Comparison of ENCODE assay signal across 26 cellular contexts in genomic region chr3:59927061-59927460, GRCh38.
"Had no signal": no experiment of that assay in that cellular context is flagged by ENCODE, and none has a peak within 500 bp of the region (broad histone marks: within the 10 kb centered on the region; RNA-seq: fewer than 3 reads in every experiment).

No MANE protein-coding gene starts in this region.

- DNase-seq: colonic mucosa; cortex of kidney; effector CD8-positive, alpha-beta T cell; effector memory CD8-positive, alpha-beta T cell; endodermal cell; erythroblast; esophagus squamous epithelium; foreskin fibroblast; foreskin melanocyte; gastrocnemius medialis; glutamatergic neuron; head of caudate nucleus; heart right ventricle; hippocampal formation; left cardiac atrium; left lung; left ventricle myocardium superior; mammary epithelial cell; mesendoderm; midbrain; natural killer cell had no signal

- ATAC-seq: effector memory CD8-positive, alpha-beta T cell; esophagus mucosa; gastrocnemius medialis; heart right ventricle; left cardiac atrium; left lung; left ventricle myocardium superior; natural killer cell had no signal

- H3K4me3 ChIP-seq: colonic mucosa, esophagus squamous epithelium, gastrocnemius medialis, heart right ventricle, left lung, lung had no signal

- H3K4me1 ChIP-seq: colonic mucosa, esophagus squamous epithelium, gastrocnemius medialis, heart right ventricle, left lung had no signal

- H3K27me3 ChIP-seq: colonic mucosa, esophagus squamous epithelium, gastrocnemius medialis, heart right ventricle, left lung had no signal

- H3K9me3 ChIP-seq: colonic mucosa, esophagus squamous epithelium, gastrocnemius medialis, heart right ventricle, left lung had no signal

- H3K27me3 Mint-ChIP-seq: dendritic cell treated with granulocyte-macrophage colony-stimulating factor and Interleukin-4, amounts not matched to agents 40 ng/mL and 50 ng/mL, for 4 days; effector memory CD8-positive, alpha-beta T cell had no signal

- H3K36me3 Mint-ChIP-seq: natural killer cell had no signal

- H3K27ac ChIP-seq: colonic mucosa, epithelial cell of prostate, esophagus squamous epithelium, gastrocnemius medialis, heart right ventricle, left lung had no signal

- H3K4me1 Mint-ChIP-seq: memory B cell had no signal

- H3K4me3 Mint-ChIP-seq: dendritic cell treated with granulocyte-macrophage colony-stimulating factor and Interleukin-4, amounts not matched to agents 40 ng/mL and 50 ng/mL, for 4 days; effector memory CD8-positive, alpha-beta T cell; endodermal cell; memory B cell; natural killer cell had no signal

- H3K27ac Mint-ChIP-seq: dendritic cell treated with granulocyte-macrophage colony-stimulating factor and Interleukin-4, amounts not matched to agents 40 ng/mL and 50 ng/mL, for 4 days; effector memory CD8-positive, alpha-beta T cell; endodermal cell; memory B cell; natural killer cell had no signal

- H3K36me3 ChIP-seq: colonic mucosa, esophagus squamous epithelium, gastrocnemius medialis, heart right ventricle, left lung had no signal

- H3K9me3 Mint-ChIP-seq: dendritic cell treated with granulocyte-macrophage colony-stimulating factor and Interleukin-4, amounts not matched to agents 40 ng/mL and 50 ng/mL, for 4 days; effector memory CD8-positive, alpha-beta T cell; endodermal cell; memory B cell; natural killer cell had no signal
